In the genomic region with DNA sequence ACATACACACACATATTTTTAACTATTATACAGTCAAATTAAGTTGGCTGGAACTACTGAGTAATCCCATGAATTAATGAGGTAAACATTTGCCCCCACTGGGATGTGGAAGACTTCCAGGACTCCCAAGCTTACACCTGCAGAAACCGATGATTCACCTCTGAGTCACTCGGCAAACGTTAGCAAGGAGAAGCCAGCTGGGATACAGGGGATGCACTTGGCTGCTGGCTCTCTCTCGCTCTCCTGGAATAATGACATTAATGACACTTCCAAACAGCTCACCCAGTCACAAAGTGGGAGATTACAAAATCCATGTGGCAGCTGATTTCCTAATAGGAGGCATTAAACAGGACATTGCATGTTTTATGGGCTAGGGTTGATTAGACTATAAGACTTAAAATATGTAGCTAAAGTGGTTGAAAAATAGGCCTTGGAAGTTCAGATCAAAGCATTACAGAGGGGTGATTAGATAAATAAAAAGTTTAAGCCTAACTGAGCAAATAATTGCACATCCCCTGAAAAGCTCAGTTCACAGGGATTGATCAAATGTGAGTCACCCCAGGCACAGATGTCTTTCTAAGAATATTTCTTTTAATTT, we compare ENCODE assay signal across 9 cellular contexts.
DNase-seq lines count a peak whose midpoint lies in the region; ATAC-seq and TF ChIP-seq lines count a peak whose summit lies in the region.
"Had no signal": no experiment of that assay in that cellular context is flagged by ENCODE, and none has a peak within 500 bp of the region (broad histone marks: within the 10 kb centered on the region; RNA-seq: fewer than 3 reads in every experiment).

No MANE protein-coding gene starts in this region.

- ATAC-seq in HG02610 (IDR thresholded peaks at IDR 0.05; ENCODE audit: unreplicated experiment) (no peak), HG02884 (IDR thresholded peaks at IDR 0.05; ENCODE audit: unreplicated experiment) (no peak)

- no peaks in the 10 kb centered on the region for H3K4me1 ChIP-seq in SJCRH30
- H3K4me1 ChIP-seq in effector memory CD4-positive, alpha-beta T cell (ENCODE audit: control insufficient read depth, insufficient read depth, low read length, poor library complexity, severe bottlenecking): no peaks in the 10 kb centered on the region

- no peaks in the 10 kb centered on the region for H3K9me3 ChIP-seq in SJCRH30 (replicated peaks)
- no peaks in the 10 kb centered on the region for H3K9me3 ChIP-seq in effector memory CD4-positive, alpha-beta T cell (ENCODE audit: control insufficient read depth, low read length)
- H3K9me3 ChIP-seq: heart left ventricle had no signal

- no peak overlapping the region for H3K4me3 ChIP-seq in AG10803 (ENCODE audit: low read length)
- no peak overlapping the region for H3K4me3 ChIP-seq in SJCRH30
- no peak overlapping the region for H3K4me3 ChIP-seq in effector memory CD4-positive, alpha-beta T cell (ENCODE audit: insufficient read depth, low read depth, low read length, poor library complexity, severe bottlenecking)
- H3K4me3 ChIP-seq: heart left ventricle had no signal

- H3K36me3 ChIP-seq in SJCRH30: no peaks in the 10 kb centered on the region
- no peaks in the 10 kb centered on the region for H3K36me3 ChIP-seq in effector memory CD4-positive, alpha-beta T cell (ENCODE audit: control insufficient read depth, insufficient read depth, low read length)
- H3K36me3 ChIP-seq: heart left ventricle had no signal

- TF ChIP-seq CTCF in AG10803 (conservative IDR thresholded peaks at IDR 0.05; ENCODE audit: low read length): no peak

- DNase-seq in AG10803 (ENCODE audit: low read depth) (peak; percentile 6), NCI-H1105 (lab: John Stamatoyannopoulos, UW) (peak; percentile 98), SJCRH30 (peak; percentile 16 to 21), iPS-NIHi11 (ENCODE audit: low spot score) (peak; percentile 45), HuH-7.5 (ENCODE audit: low spot score) (no peak)
- DNase-seq in effector memory CD4-positive, alpha-beta T cell: no peak

- H3K27ac ChIP-seq in SJCRH30: no peak overlapping the region
- no peak overlapping the region for H3K27ac ChIP-seq in effector memory CD4-positive, alpha-beta T cell (ENCODE audit: insufficient read depth, low read length, poor library complexity, severe bottlenecking)
- H3K27ac ChIP-seq: heart left ventricle had no signal

- H3K27me3 ChIP-seq in SJCRH30: no peaks in the 10 kb centered on the region
- H3K27me3 ChIP-seq in effector memory CD4-positive, alpha-beta T cell (replicated peaks; ENCODE audit: control insufficient read depth, insufficient read depth, low read length, poor library complexity, severe bottlenecking): no peaks in the 10 kb centered on the region
- H3K27me3 ChIP-seq: heart left ventricle had no signal

Comparison
In these comparisons a context has a peak if more than half of its experiments do, and no peak if none do; other contexts are left out.
1. DNase-seq: peak in AG10803 (single experiment), NCI-H1105 (single experiment), SJCRH30 (2 of 2) and iPS-NIHi11 (single experiment); none in effector memory CD4-positive, alpha-beta T cell (0 of 3) and HuH-7.5 (single experiment).